ENCODE assay signal across 3 cellular contexts in the genomic region with DNA sequence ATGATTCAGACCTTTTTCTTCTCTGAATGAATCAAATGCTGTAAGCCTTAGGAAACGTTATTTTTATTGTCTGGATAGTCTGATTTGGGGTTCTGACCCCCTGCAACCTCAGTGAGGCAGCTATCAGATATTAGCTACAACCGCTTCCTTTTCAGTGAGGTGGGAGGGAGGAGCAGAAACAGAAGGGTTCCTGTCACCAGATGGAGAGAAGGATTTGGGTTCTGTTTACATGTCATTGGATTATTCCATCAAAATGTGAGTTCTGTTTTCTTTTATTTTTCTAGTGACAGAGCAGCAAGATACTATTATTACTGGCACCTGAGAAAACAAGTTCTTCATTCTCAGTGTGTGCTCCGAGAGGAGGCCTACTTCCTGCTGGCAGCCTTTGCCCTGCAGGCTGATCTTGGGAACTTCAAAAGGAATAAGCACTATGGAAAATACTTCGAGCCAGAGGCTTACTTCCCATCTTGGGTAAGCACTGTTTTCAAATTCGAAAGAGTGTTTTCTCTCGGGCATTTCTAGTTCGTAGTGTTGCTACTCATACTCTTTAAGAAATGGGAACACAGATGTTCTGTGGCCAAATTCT.
TF ChIP-seq lines count a peak whose summit lies in the region.

No MANE protein-coding gene starts in this region.

TF ChIP-seq in SK-N-SH, 30 proteins besides CTCF, POLR2A, EP300 and RAD21 (continues in another document):
- TF ChIP-seq, protein P1, sequence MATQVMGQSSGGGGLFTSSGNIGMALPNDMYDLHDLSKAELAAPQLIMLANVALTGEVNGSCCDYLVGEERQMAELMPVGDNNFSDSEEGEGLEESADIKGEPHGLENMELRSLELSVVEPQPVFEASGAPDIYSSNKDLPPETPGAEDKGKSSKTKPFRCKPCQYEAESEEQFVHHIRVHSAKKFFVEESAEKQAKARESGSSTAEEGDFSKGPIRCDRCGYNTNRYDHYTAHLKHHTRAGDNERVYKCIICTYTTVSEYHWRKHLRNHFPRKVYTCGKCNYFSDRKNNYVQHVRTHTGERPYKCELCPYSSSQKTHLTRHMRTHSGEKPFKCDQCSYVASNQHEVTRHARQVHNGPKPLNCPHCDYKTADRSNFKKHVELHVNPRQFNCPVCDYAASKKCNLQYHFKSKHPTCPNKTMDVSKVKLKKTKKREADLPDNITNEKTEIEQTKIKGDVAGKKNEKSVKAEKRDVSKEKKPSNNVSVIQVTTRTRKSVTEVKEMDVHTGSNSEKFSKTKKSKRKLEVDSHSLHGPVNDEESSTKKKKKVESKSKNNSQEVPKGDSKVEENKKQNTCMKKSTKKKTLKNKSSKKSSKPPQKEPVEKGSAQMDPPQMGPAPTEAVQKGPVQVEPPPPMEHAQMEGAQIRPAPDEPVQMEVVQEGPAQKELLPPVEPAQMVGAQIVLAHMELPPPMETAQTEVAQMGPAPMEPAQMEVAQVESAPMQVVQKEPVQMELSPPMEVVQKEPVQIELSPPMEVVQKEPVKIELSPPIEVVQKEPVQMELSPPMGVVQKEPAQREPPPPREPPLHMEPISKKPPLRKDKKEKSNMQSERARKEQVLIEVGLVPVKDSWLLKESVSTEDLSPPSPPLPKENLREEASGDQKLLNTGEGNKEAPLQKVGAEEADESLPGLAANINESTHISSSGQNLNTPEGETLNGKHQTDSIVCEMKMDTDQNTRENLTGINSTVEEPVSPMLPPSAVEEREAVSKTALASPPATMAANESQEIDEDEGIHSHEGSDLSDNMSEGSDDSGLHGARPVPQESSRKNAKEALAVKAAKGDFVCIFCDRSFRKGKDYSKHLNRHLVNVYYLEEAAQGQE (IDR thresholded peaks at IDR 0.05; ENCODE audit: low read depth, low read length): no peak
- no peak for TF ChIP-seq CHD2 (IDR thresholded peaks at IDR 0.05; ENCODE audit: low read length, partially characterized antibody)
- no peak for TF ChIP-seq ELF1 (IDR thresholded peaks at IDR 0.05)
- no peak for TF ChIP-seq NFIC (IDR thresholded peaks at IDR 0.05; ENCODE audit: borderline replicate concordance)
- TF ChIP-seq MEF2A (IDR thresholded peaks at IDR 0.05; ENCODE audit: borderline replicate concordance, low read depth): no peak
- TF ChIP-seq NRF1 (IDR thresholded peaks at IDR 0.05; ENCODE audit: low read depth, low read length): no peak
- no peak for TF ChIP-seq SMC3 (IDR thresholded peaks at IDR 0.05; ENCODE audit: low read depth, low read length)
- TF ChIP-seq RXRA (IDR thresholded peaks at IDR 0.05; ENCODE audit: borderline replicate concordance, low read depth): no peak
- TF ChIP-seq, protein P2, sequence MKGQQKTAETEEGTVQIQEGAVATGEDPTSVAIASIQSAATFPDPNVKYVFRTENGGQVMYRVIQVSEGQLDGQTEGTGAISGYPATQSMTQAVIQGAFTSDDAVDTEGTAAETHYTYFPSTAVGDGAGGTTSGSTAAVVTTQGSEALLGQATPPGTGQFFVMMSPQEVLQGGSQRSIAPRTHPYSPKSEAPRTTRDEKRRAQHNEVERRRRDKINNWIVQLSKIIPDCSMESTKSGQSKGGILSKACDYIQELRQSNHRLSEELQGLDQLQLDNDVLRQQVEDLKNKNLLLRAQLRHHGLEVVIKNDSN (IDR thresholded peaks at IDR 0.05; ENCODE audit: borderline replicate concordance, low read depth): no peak
- TF ChIP-seq YY1 (IDR thresholded peaks at IDR 0.05; ENCODE audit: low read depth): no peak
- TF ChIP-seq FOSL2 (IDR thresholded peaks at IDR 0.05; ENCODE audit: borderline replicate concordance, low read depth): no peak
- TF ChIP-seq, protein P3, sequence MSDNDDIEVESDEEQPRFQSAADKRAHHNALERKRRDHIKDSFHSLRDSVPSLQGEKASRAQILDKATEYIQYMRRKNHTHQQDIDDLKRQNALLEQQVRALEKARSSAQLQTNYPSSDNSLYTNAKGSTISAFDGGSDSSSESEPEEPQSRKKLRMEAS (IDR thresholded peaks at IDR 0.05; ENCODE audit: low read depth): no peak
- TF ChIP-seq TEAD4 (IDR thresholded peaks at IDR 0.05; ENCODE audit: borderline replicate concordance, insufficient read depth): no peak
- TF ChIP-seq POLR2AphosphoS5 (IDR thresholded peaks at IDR 0.05; ENCODE audit: low read depth, low read length): no peak
- TF ChIP-seq FOXM1 (IDR thresholded peaks at IDR 0.05; ENCODE audit: low read depth): no peak

TF ChIP-seq in SK-N-SH treated with all-trans-retinoic acid at 6 μM for 48 hours, 23 proteins besides CTCF, POLR2A, EP300 and RAD21:
- no peak for TF ChIP-seq OSR1 (CRISPR knock-in tag; IDR thresholded peaks at IDR 0.05)
- no peak for TF ChIP-seq BACH2 (CRISPR knock-in tag; IDR thresholded peaks at IDR 0.05; ENCODE audit: borderline replicate concordance)
- no peak for TF ChIP-seq SNAI2 (CRISPR knock-in tag; IDR thresholded peaks at IDR 0.05)
- no peak for TF ChIP-seq ZNF70 (CRISPR knock-in tag; IDR thresholded peaks at IDR 0.05)
- TF ChIP-seq, protein P4, sequence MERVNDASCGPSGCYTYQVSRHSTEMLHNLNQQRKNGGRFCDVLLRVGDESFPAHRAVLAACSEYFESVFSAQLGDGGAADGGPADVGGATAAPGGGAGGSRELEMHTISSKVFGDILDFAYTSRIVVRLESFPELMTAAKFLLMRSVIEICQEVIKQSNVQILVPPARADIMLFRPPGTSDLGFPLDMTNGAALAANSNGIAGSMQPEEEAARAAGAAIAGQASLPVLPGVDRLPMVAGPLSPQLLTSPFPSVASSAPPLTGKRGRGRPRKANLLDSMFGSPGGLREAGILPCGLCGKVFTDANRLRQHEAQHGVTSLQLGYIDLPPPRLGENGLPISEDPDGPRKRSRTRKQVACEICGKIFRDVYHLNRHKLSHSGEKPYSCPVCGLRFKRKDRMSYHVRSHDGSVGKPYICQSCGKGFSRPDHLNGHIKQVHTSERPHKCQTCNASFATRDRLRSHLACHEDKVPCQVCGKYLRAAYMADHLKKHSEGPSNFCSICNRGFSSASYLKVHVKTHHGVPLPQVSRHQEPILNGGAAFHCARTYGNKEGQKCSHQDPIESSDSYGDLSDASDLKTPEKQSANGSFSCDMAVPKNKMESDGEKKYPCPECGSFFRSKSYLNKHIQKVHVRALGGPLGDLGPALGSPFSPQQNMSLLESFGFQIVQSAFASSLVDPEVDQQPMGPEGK (CRISPR knock-in tag; IDR thresholded peaks at IDR 0.05; ENCODE audit: borderline replicate concordance): no peak
- no peak for TF ChIP-seq TOX (CRISPR knock-in tag; IDR thresholded peaks at IDR 0.05; ENCODE audit: borderline replicate concordance)
- no peak for TF ChIP-seq ZFP30 (CRISPR knock-in tag; IDR thresholded peaks at IDR 0.05)
- TF ChIP-seq PPARA (CRISPR knock-in tag; IDR thresholded peaks at IDR 0.05; ENCODE audit: borderline replicate concordance): no peak
- TF ChIP-seq, protein P5, sequence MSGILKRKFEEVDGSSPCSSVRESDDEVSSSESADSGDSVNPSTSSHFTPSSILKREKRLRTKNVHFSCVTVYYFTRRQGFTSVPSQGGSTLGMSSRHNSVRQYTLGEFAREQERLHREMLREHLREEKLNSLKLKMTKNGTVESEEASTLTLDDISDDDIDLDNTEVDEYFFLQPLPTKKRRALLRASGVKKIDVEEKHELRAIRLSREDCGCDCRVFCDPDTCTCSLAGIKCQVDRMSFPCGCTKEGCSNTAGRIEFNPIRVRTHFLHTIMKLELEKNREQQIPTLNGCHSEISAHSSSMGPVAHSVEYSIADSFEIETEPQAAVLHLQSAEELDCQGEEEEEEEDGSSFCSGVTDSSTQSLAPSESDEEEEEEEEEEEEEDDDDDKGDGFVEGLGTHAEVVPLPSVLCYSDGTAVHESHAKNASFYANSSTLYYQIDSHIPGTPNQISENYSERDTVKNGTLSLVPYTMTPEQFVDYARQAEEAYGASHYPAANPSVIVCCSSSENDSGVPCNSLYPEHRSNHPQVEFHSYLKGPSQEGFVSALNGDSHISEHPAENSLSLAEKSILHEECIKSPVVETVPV (CRISPR knock-in tag; IDR thresholded peaks at IDR 0.05): no peak
- TF ChIP-seq CSDC2 (CRISPR knock-in tag; IDR thresholded peaks at IDR 0.05): no peak
- TF ChIP-seq, protein P6, sequence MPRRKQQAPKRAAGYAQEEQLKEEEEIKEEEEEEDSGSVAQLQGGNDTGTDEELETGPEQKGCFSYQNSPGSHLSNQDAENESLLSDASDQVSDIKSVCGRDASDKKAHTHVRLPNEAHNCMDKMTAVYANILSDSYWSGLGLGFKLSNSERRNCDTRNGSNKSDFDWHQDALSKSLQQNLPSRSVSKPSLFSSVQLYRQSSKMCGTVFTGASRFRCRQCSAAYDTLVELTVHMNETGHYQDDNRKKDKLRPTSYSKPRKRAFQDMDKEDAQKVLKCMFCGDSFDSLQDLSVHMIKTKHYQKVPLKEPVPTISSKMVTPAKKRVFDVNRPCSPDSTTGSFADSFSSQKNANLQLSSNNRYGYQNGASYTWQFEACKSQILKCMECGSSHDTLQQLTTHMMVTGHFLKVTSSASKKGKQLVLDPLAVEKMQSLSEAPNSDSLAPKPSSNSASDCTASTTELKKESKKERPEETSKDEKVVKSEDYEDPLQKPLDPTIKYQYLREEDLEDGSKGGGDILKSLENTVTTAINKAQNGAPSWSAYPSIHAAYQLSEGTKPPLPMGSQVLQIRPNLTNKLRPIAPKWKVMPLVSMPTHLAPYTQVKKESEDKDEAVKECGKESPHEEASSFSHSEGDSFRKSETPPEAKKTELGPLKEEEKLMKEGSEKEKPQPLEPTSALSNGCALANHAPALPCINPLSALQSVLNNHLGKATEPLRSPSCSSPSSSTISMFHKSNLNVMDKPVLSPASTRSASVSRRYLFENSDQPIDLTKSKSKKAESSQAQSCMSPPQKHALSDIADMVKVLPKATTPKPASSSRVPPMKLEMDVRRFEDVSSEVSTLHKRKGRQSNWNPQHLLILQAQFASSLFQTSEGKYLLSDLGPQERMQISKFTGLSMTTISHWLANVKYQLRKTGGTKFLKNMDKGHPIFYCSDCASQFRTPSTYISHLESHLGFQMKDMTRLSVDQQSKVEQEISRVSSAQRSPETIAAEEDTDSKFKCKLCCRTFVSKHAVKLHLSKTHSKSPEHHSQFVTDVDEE (CRISPR knock-in tag; IDR thresholded peaks at IDR 0.05): no peak
- TF ChIP-seq GLIS3 (CRISPR knock-in tag; IDR thresholded peaks at IDR 0.05): no peak
- TF ChIP-seq ZNF565 (CRISPR knock-in tag; conservative IDR thresholded peaks at IDR 0.05; ENCODE audit: low read depth): no peak
- TF ChIP-seq ZC3H10 (CRISPR knock-in tag; IDR thresholded peaks at IDR 0.05): no peak
- TF ChIP-seq ZFP3 (CRISPR knock-in tag; IDR thresholded peaks at IDR 0.05): no peak
- no peak for TF ChIP-seq ESRRG (CRISPR knock-in tag; IDR thresholded peaks at IDR 0.05)
TF ChIP-seq in SK-N-SH treated with all-trans-retinoic acid at 6 μM for 48 hours: peak in this region for 0.

TF ChIP-seq in endothelial cell of umbilical vein, 7 proteins besides CTCF, POLR2A, EP300 and RAD21:
- no peak for TF ChIP-seq EZH2 (IDR thresholded peaks at IDR 0.05; ENCODE audit: borderline replicate concordance, low read depth, low read length, severe bottlenecking)
- TF ChIP-seq, protein P3 (IDR thresholded peaks at IDR 0.05; ENCODE audit: insufficient read depth, insufficient read length): no peak
- TF ChIP-seq GATA2 (IDR thresholded peaks at IDR 0.05; ENCODE audit: insufficient read depth, insufficient read length, low read depth, low read length): no peak
